ENCODE assay signal across 9 cellular contexts in genomic region chr6:2125158-2125557, GRCh38.
"Had no signal": no experiment of that assay in that cellular context is flagged by ENCODE, and none has a peak within 500 bp of the region (broad histone marks: within the 10 kb centered on the region; RNA-seq: fewer than 3 reads in every experiment).

No MANE protein-coding gene starts in this region.

- H3K27ac ChIP-seq: GM23248, HL-60, KMS-11 had no signal

- ATAC-seq: HCT116 had no signal

- DNase-seq: GM23248, GOT3, H7, IMR-90, KBM-7 had no signal

- H3K9me3 ChIP-seq: HAP-1 had no signal

- H3K36me3 ChIP-seq: HAP-1 had no signal

- H3K4me3 ChIP-seq: GM23248, HAP-1 had no signal

- H2AFZ ChIP-seq: GM23248 had no signal

- H3K9ac ChIP-seq: GM23248, KMS-11 had no signal

- H3K4me2 ChIP-seq: KMS-11 had no signal
